10 cellular contexts compared by ENCODE assay signal in the genomic region with DNA sequence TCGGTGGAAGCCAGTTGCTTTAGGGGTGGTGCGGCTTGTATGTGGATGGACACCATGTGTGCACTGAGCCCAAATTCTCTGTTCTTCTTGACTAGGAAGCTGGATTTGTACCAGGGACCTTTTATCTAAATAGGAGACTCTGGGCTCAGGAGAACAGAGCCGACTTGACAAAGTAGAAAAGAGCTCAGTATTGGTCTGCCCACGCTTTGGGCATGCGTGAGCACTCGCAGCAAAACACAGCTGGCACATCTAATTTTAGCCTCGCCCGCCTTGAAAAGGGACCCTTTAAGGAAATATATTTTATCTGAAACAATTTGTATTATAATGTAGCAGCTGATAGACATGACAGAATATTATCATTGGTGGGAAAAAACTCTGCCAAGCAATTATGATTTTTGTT. TPM values are rescaled to one million over a fixed set of nuclear protein-coding genes. Genes with fewer than 3 reads are reported as not detected.
DNase-seq lines count a peak whose midpoint lies in the region; ATAC-seq and TF ChIP-seq lines count a peak whose summit lies in the region.
"Had no signal": no experiment of that assay in that cellular context is flagged by ENCODE, and none has a peak within 500 bp of the region (broad histone marks: within the 10 kb centered on the region; RNA-seq: fewer than 3 reads in every experiment).

No MANE protein-coding gene starts in this region.

- H3K9me3 ChIP-seq in esophagus muscularis mucosa, result no peaks in the 10 kb centered on the region
- no peaks in the 10 kb centered on the region for H3K9me3 ChIP-seq in naive thymus-derived CD4-positive, alpha-beta T cell (ENCODE audit: control insufficient read depth in 2 of 3, low read length in 3 of 3)
- H3K9me3 ChIP-seq in effector memory CD4-positive, alpha-beta T cell (ENCODE audit: control insufficient read depth, low read length), result no peaks in the 10 kb centered on the region

- peak overlapping the region; percentile 20 for H3K4me3 Mint-ChIP-seq in activated T-cell treated with anti-CD3 and anti-CD28 coated beads, Interleukin-2, amount 50 U/mL, for 4 hours
- H3K4me3 Mint-ChIP-seq in activated T-cell treated with anti-CD3 and anti-CD28 coated beads, Interleukin-2, amount 50 U/mL, for 72 hours, result peak overlapping the region in 1 of 2 donors; percentile 19
- H3K4me3 Mint-ChIP-seq in naive thymus-derived CD4-positive, alpha-beta T cell, result peak overlapping the region in 6 of 10 donors; percentile 50 to 92 (median 86)

- intact Hi-C loops in esophagus muscularis mucosa (cut with DNase I), result loop anchor here (5.0 to 10.0 kb wide), 7 partner anchors 57 to 477 kb away; no protein-coding TSS in a partner anchor
- intact Hi-C loops in naive thymus-derived CD4-positive, alpha-beta T cell (cut with micrococcal nuclease), result loop anchor here in 1 of 2 donors (5.0 to 10.0 kb wide), 4 partner anchors 75 to 363 kb away; no protein-coding TSS in a partner anchor

- peaks cover 3 to 36% (median 32%) of the 10 kb centered on the region in 4 donors for H3K4me1 ChIP-seq in esophagus muscularis mucosa
- no peaks in the 10 kb centered on the region for H3K4me1 ChIP-seq in naive thymus-derived CD4-positive, alpha-beta T cell (ENCODE audit: control insufficient read depth in 2 of 2, insufficient read depth in 2 of 2, low read length in 2 of 2)
- no peaks in the 10 kb centered on the region for H3K4me1 ChIP-seq in effector memory CD4-positive, alpha-beta T cell (ENCODE audit: control insufficient read depth, insufficient read depth, low read length, poor library complexity, severe bottlenecking)

- TF ChIP-seq CTCF in esophagus muscularis mucosa (IDR thresholded peaks at IDR 0.05), result no peak

- POLR2A ChIA-PET in naive thymus-derived CD4-positive, alpha-beta T cell (lab: Charles Lee), result no interaction called here

- H3K27me3 Mint-ChIP-seq in activated T-cell treated with anti-CD3 and anti-CD28 coated beads, Interleukin-2, amount 50 U/mL, for 4 hours (ENCODE audit: low read depth), result peaks cover 6% of the 10 kb centered on the region
- peaks cover 41% of the 10 kb centered on the region for H3K27me3 Mint-ChIP-seq in activated T-cell treated with anti-CD3 and anti-CD28 coated beads, Interleukin-2, amount 50 U/mL, for 72 hours (ENCODE audit: low read depth)
- peaks cover 11 to 27% (median 20%) of the 10 kb centered on the region in 5 donors for H3K27me3 Mint-ChIP-seq in naive thymus-derived CD4-positive, alpha-beta T cell

- TF ChIP-seq EP300 in esophagus muscularis mucosa (IDR thresholded peaks at IDR 0.05), result no peak

- no peaks in the 10 kb centered on the region for H3K36me3 Mint-ChIP-seq in activated T-cell treated with anti-CD3 and anti-CD28 coated beads, Interleukin-2, amount 50 U/mL, for 4 hours (ENCODE audit: insufficient read depth)
- no peaks in the 10 kb centered on the region for H3K36me3 Mint-ChIP-seq in activated T-cell treated with anti-CD3 and anti-CD28 coated beads, Interleukin-2, amount 50 U/mL, for 72 hours (ENCODE audit: insufficient read depth in 2 of 2)
- H3K36me3 Mint-ChIP-seq in naive thymus-derived CD4-positive, alpha-beta T cell, result peaks cover 0 to 2% (median 0%) of the 10 kb centered on the region in 5 donors

- H3K27me3 ChIP-seq in esophagus muscularis mucosa, result no peaks in the 10 kb centered on the region
- H3K27me3 ChIP-seq in naive thymus-derived CD4-positive, alpha-beta T cell (ENCODE audit: control insufficient read depth in 2 of 2, insufficient read depth in 2 of 2, low read length in 2 of 2), result no peaks in the 10 kb centered on the region
- no peaks in the 10 kb centered on the region for H3K27me3 ChIP-seq in effector memory CD4-positive, alpha-beta T cell (replicated peaks; ENCODE audit: control insufficient read depth, insufficient read depth, low read length, poor library complexity, severe bottlenecking)

- H3K9me3 Mint-ChIP-seq in activated T-cell treated with anti-CD3 and anti-CD28 coated beads, Interleukin-2, amount 50 U/mL, for 4 hours, result no peaks in the 10 kb centered on the region
- no peaks in the 10 kb centered on the region for H3K9me3 Mint-ChIP-seq in activated T-cell treated with anti-CD3 and anti-CD28 coated beads, Interleukin-2, amount 50 U/mL, for 72 hours
- no peaks in the 10 kb centered on the region for H3K9me3 Mint-ChIP-seq in naive thymus-derived CD4-positive, alpha-beta T cell
- H3K9me3 Mint-ChIP-seq: stimulated activated naive CD8-positive, alpha-beta T cell treated with anti-CD3 and anti-CD28 coated beads, Interleukin-15, Interleukin-2, amounts not matched to agents 100 ng/mL and 50 ng/mL, for 24 hours had no signal

- CTCF ChIA-PET in naive thymus-derived CD4-positive, alpha-beta T cell (lab: Charles Lee), result no interaction called here

- WGBS in esophagus muscularis mucosa, result 64% methylated on average over 8 of the region's 8 CpGs

- no peak for DNase-seq in activated T-cell treated with anti-CD3 and anti-CD28 coated beads, Interleukin-2, amount 50 U/mL, for 4 hours
- DNase-seq in activated T-cell treated with anti-CD3 and anti-CD28 coated beads, Interleukin-2, amount 50 U/mL, for 72 hours, result no peak
- DNase-seq in esophagus muscularis mucosa (ENCODE audit: extremely low spot score), result no peak
- DNase-seq in naive thymus-derived CD4-positive, alpha-beta T cell, result no peak
- DNase-seq in effector memory CD4-positive, alpha-beta T cell, result no peak
- no peak for DNase-seq in NCI-H2107 (lab: John Stamatoyannopoulos, UW)
- DNase-seq in RPMI8226, result no peak
- DNase-seq: amniotic stem cell had no signal

- no peak for TF ChIP-seq POLR2A in esophagus muscularis mucosa (IDR thresholded peaks at IDR 0.05; ENCODE audit: low read depth)

- ATAC-seq in activated T-cell treated with anti-CD3 and anti-CD28 coated beads, Interleukin-2, amount 50 U/mL, for 4 hours, result no peak
- ATAC-seq in activated T-cell treated with anti-CD3 and anti-CD28 coated beads, Interleukin-2, amount 50 U/mL, for 72 hours (replicated peaks in 1 of 2), result no peak
- no peak for ATAC-seq in naive thymus-derived CD4-positive, alpha-beta T cell
- ATAC-seq in HG02981 (IDR thresholded peaks at IDR 0.05; ENCODE audit: unreplicated experiment), result no peak

- peak overlapping the region; percentile 77 to 90 (median 88) for H3K27ac ChIP-seq in esophagus muscularis mucosa (replicated peaks in 1 of 4)
- no peak overlapping the region for H3K27ac ChIP-seq in naive thymus-derived CD4-positive, alpha-beta T cell (ENCODE audit: low read depth, low read length)
- no peak overlapping the region for H3K27ac ChIP-seq in effector memory CD4-positive, alpha-beta T cell (ENCODE audit: insufficient read depth, low read length, poor library complexity, severe bottlenecking)

- H3K36me3 ChIP-seq in esophagus muscularis mucosa, result no peaks in the 10 kb centered on the region
- no peaks in the 10 kb centered on the region for H3K36me3 ChIP-seq in naive thymus-derived CD4-positive, alpha-beta T cell (ENCODE audit: control insufficient read depth in 2 of 3, insufficient read depth in 3 of 3, low read length in 3 of 3)
- H3K36me3 ChIP-seq in effector memory CD4-positive, alpha-beta T cell (ENCODE audit: control insufficient read depth, insufficient read depth, low read length), result no peaks in the 10 kb centered on the region

- no peak overlapping the region for H3K27ac Mint-ChIP-seq in activated T-cell treated with anti-CD3 and anti-CD28 coated beads, Interleukin-2, amount 50 U/mL, for 72 hours
- no peak overlapping the region for H3K27ac Mint-ChIP-seq in naive thymus-derived CD4-positive, alpha-beta T cell
- H3K27ac Mint-ChIP-seq: stimulated activated naive CD8-positive, alpha-beta T cell treated with anti-CD3 and anti-CD28 coated beads, Interleukin-15, Interleukin-2, amounts not matched to agents 100 ng/mL and 50 ng/mL, for 24 hours had no signal

- H3K4me3 ChIP-seq in esophagus muscularis mucosa, result peak overlapping the region; percentile 63 to 74 (median 66)
- H3K4me3 ChIP-seq in naive thymus-derived CD4-positive, alpha-beta T cell (ENCODE audit: low read length), result no peak overlapping the region
- no peak overlapping the region for H3K4me3 ChIP-seq in effector memory CD4-positive, alpha-beta T cell (ENCODE audit: insufficient read depth, low read depth, low read length, poor library complexity, severe bottlenecking)

- peaks cover 30% of the 10 kb centered on the region for H3K4me1 Mint-ChIP-seq in activated T-cell treated with anti-CD3 and anti-CD28 coated beads, Interleukin-2, amount 50 U/mL, for 4 hours (ENCODE audit: low read depth)
- H3K4me1 Mint-ChIP-seq in activated T-cell treated with anti-CD3 and anti-CD28 coated beads, Interleukin-2, amount 50 U/mL, for 72 hours (ENCODE audit: low read depth), result peaks cover 52% of the 10 kb centered on the region
- peaks cover 17 to 38% (median 31%) of the 10 kb centered on the region in 7 donors for H3K4me1 Mint-ChIP-seq in naive thymus-derived CD4-positive, alpha-beta T cell

RNA-seq across cellular contexts. Expression of a gene that starts 1.0 kb away (rescaled TPM):
- 1 to 10 TPM in 2 of 3 donors, under 1 TPM in 1; 0.81 to 1.9 (median 1.1) TPM for total RNA-seq in activated T-cell treated with anti-CD3 and anti-CD28 coated beads, Interleukin-2, amount 50 U/mL, for 4 hours
- 1 to 10 TPM; 2.5 to 3.0 TPM for total RNA-seq in activated T-cell treated with anti-CD3 and anti-CD28 coated beads, Interleukin-2, amount 50 U/mL, for 72 hours
- total RNA-seq in esophagus muscularis mucosa, result 10 to 100 TPM; 53.0 to 81.5 (median 61.2) TPM
- 1 to 10 TPM in 2 of 5 experiments, under 1 TPM in 3; 0.16 to 4.9 (median 0.89) TPM for total RNA-seq in naive thymus-derived CD4-positive, alpha-beta T cell
- polyA plus RNA-seq in naive thymus-derived CD4-positive, alpha-beta T cell, result under 1 TPM; 0.15 to 0.33 TPM

Comparison
In these comparisons a context has a peak if more than half of its experiments do, and no peak if none do; other contexts are left out.
1. H3K27ac ChIP-seq: peak in esophagus muscularis mucosa (4 of 4); none in naive thymus-derived CD4-positive, alpha-beta T cell (single experiment) and effector memory CD4-positive, alpha-beta T cell (single experiment).
2. H3K4me3 ChIP-seq: peak in esophagus muscularis mucosa (4 of 4); none in naive thymus-derived CD4-positive, alpha-beta T cell (single experiment) and effector memory CD4-positive, alpha-beta T cell (single experiment).
3. RNA of a gene that starts 1.0 kb away (total RNA-seq): 53.0 to 81.5 TPM in esophagus muscularis mucosa; 2.5 to 3.0 TPM in activated T-cell treated with anti-CD3 and anti-CD28 coated beads, Interleukin-2, amount 50 U/mL, for 72 hours, 0.81 to 1.9 TPM in activated T-cell treated with anti-CD3 and anti-CD28 coated beads, Interleukin-2, amount 50 U/mL, for 4 hours and 0.16 to 4.9 TPM in naive thymus-derived CD4-positive, alpha-beta T cell; every median in the first group is over 4 times any median in the second.